ENCODE assay signal across 1 cellular context in the genomic region with DNA sequence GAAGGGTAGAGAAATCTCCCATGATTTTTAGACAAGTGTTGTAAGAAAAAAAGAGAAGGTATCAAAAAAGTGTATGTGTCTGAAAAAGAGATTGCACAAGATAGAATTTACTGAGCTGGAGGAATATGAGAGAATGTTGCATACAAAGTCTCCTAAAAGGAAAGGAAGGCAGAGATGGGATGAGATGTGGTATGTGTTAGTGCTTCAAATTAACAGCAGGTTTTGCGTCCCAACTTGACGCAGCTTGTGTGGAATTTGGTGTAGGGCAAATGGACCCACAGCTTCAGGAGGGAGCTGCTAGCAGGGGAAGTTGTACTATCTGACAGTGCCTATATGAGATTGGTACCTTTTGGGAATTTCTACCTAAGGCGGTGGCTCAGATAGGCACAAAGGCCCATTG.
TF ChIP-seq lines count a peak whose summit lies in the region.

No MANE protein-coding gene starts in this region.

TF ChIP-seq in SK-N-SH, 30 proteins besides CTCF, POLR2A, EP300 and RAD21 (continued from another document):
- TF ChIP-seq, protein P1, sequence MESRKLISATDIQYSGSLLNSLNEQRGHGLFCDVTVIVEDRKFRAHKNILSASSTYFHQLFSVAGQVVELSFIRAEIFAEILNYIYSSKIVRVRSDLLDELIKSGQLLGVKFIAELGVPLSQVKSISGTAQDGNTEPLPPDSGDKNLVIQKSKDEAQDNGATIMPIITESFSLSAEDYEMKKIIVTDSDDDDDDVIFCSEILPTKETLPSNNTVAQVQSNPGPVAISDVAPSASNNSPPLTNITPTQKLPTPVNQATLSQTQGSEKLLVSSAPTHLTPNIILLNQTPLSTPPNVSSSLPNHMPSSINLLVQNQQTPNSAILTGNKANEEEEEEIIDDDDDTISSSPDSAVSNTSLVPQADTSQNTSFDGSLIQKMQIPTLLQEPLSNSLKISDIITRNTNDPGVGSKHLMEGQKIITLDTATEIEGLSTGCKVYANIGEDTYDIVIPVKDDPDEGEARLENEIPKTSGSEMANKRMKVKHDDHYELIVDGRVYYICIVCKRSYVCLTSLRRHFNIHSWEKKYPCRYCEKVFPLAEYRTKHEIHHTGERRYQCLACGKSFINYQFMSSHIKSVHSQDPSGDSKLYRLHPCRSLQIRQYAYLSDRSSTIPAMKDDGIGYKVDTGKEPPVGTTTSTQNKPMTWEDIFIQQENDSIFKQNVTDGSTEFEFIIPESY (IDR thresholded peaks at IDR 0.05; ENCODE audit: borderline replicate concordance, low read depth): no peak
- TF ChIP-seq RCOR1 (IDR thresholded peaks at IDR 0.05; ENCODE audit: low read length) (no peak), FOSL2 (IDR thresholded peaks at IDR 0.05; ENCODE audit: borderline replicate concordance, low read depth) (no peak), JUND (IDR thresholded peaks at IDR 0.05) (no peak), GABPA (IDR thresholded peaks at IDR 0.05; ENCODE audit: low read depth) (no peak), ELF1 (IDR thresholded peaks at IDR 0.05) (no peak), POLR2AphosphoS5 (IDR thresholded peaks at IDR 0.05; ENCODE audit: low read depth, low read length) (no peak), NFIC (IDR thresholded peaks at IDR 0.05; ENCODE audit: borderline replicate concordance) (no peak), GATA2 (CRISPR knock-in tag; IDR thresholded peaks at IDR 0.05) (no peak)
- TF ChIP-seq, protein P2, sequence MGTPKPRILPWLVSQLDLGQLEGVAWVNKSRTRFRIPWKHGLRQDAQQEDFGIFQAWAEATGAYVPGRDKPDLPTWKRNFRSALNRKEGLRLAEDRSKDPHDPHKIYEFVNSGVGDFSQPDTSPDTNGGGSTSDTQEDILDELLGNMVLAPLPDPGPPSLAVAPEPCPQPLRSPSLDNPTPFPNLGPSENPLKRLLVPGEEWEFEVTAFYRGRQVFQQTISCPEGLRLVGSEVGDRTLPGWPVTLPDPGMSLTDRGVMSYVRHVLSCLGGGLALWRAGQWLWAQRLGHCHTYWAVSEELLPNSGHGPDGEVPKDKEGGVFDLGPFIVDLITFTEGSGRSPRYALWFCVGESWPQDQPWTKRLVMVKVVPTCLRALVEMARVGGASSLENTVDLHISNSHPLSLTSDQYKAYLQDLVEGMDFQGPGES (IDR thresholded peaks at IDR 0.05; ENCODE audit: low read depth, low read length): no peak
